ENCODE assay signal across 1 cellular context in the genomic region with DNA sequence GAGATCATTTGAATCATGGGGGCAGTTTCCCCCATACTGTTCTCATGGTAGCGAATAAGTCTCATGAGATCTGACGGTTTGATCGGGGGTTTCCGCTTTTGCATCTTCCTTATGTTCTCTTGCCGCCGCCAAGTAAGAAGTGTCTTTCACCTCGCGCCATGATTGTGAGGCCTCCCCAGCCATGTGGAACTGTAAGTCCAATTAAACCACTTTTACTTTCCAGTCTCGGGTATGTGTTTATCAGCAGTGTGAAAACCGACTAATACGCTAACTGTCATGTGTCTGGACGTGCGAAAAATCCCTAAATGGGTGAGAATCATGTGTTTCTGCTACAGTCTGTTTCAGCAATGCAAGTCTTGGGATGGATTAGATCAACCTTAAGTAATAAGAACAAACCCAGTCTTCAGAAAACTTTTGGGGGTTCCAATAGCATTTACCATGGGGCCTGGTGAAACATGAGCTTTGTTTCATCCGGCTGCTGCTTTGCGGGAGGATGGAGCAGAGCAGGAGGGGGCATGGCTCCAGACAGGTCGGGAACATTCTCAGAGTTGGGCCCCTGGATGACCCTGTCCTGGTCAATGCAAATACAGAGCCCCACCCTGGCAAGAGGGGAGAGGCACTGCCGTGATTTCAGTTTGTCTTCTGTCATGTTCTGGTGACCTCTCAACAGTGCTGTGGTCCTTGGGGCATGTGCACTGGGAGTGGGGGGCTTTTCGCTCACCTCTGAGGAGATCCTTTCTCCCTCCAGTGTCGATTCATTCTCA.
TF ChIP-seq lines count a peak whose summit lies in the region.

No MANE protein-coding gene starts in this region.

TF ChIP-seq in GM12878, 131 proteins besides CTCF, POLR2A, EP300 and RAD21 (continues in another document):
- TF ChIP-seq SP1 (IDR thresholded peaks at IDR 0.05; ENCODE audit: low read depth, low read length) (peak; percentile 40), JUND (IDR thresholded peaks at IDR 0.05; ENCODE audit: low read depth, low read length) (peak; percentile 32; the same call in 1 of the 2 replicates), CEBPB (IDR thresholded peaks at IDR 0.05; ENCODE audit: borderline replicate concordance in 1 of 2, low read depth in 2 of 2, low read length in 2 of 2) (peak in 1 of 2 experiments; percentile 30; a peak in 1 of 4 replicates), TARDBP (IDR thresholded peaks at IDR 0.05; ENCODE audit: borderline replicate concordance) (no peak), POU2F2 (IDR thresholded peaks at IDR 0.05; ENCODE audit: borderline replicate concordance, low read depth, low read length) (0 out of 3 replicates have a peak, but pooled peaks have one; percentile 50), YY1 (IDR thresholded peaks at IDR 0.05; ENCODE audit: low read depth, low read length) (peak; percentile 91), SMAD1 (IDR thresholded peaks at IDR 0.05; ENCODE audit: low read depth, partially characterized antibody) (peak; percentile 89), BACH1 (IDR thresholded peaks at IDR 0.05; ENCODE audit: borderline replicate concordance) (peak; percentile 64; the same call in 1 of the 2 replicates), ZBED1 (IDR thresholded peaks at IDR 0.05; ENCODE audit: borderline replicate concordance) (peak; percentile 66; the same call in 1 of the 2 replicates), ATF7 (IDR thresholded peaks at IDR 0.05; ENCODE audit: low read depth) (peak; percentile 92), BHLHE40 (IDR thresholded peaks at IDR 0.05; ENCODE audit: borderline replicate concordance in 1 of 2, low read depth in 2 of 2, low read length in 1 of 2) (peak; percentile 88), IRF4 (IDR thresholded peaks at IDR 0.05; ENCODE audit: low read depth, low read length) (peak; percentile 48; the same call in 1 of the 2 replicates), KLF5 (IDR thresholded peaks at IDR 0.05; ENCODE audit: partially characterized antibody) (no peak), FOXK2 (IDR thresholded peaks at IDR 0.05) (peak; percentile 69), IKZF1 (conservative IDR thresholded peaks at IDR 0.05) (peak; percentile 89)
- TF ChIP-seq, protein P1, sequence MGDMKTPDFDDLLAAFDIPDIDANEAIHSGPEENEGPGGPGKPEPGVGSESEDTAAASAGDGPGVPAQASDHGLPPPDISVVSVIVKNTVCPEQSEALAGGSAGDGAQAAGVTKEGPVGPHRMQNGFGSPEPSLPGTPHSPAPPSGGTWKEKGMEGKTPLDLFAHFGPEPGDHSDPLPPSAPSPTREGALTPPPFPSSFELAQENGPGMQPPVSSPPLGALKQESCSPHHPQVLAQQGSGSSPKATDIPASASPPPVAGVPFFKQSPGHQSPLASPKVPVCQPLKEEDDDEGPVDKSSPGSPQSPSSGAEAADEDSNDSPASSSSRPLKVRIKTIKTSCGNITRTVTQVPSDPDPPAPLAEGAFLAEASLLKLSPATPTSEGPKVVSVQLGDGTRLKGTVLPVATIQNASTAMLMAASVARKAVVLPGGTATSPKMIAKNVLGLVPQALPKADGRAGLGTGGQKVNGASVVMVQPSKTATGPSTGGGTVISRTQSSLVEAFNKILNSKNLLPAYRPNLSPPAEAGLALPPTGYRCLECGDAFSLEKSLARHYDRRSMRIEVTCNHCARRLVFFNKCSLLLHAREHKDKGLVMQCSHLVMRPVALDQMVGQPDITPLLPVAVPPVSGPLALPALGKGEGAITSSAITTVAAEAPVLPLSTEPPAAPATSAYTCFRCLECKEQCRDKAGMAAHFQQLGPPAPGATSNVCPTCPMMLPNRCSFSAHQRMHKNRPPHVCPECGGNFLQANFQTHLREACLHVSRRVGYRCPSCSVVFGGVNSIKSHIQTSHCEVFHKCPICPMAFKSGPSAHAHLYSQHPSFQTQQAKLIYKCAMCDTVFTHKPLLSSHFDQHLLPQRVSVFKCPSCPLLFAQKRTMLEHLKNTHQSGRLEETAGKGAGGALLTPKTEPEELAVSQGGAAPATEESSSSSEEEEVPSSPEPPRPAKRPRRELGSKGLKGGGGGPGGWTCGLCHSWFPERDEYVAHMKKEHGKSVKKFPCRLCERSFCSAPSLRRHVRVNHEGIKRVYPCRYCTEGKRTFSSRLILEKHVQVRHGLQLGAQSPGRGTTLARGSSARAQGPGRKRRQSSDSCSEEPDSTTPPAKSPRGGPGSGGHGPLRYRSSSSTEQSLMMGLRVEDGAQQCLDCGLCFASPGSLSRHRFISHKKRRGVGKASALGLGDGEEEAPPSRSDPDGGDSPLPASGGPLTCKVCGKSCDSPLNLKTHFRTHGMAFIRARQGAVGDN (IDR thresholded peaks at IDR 0.05): peak; percentile 84
- TF ChIP-seq, protein P2, sequence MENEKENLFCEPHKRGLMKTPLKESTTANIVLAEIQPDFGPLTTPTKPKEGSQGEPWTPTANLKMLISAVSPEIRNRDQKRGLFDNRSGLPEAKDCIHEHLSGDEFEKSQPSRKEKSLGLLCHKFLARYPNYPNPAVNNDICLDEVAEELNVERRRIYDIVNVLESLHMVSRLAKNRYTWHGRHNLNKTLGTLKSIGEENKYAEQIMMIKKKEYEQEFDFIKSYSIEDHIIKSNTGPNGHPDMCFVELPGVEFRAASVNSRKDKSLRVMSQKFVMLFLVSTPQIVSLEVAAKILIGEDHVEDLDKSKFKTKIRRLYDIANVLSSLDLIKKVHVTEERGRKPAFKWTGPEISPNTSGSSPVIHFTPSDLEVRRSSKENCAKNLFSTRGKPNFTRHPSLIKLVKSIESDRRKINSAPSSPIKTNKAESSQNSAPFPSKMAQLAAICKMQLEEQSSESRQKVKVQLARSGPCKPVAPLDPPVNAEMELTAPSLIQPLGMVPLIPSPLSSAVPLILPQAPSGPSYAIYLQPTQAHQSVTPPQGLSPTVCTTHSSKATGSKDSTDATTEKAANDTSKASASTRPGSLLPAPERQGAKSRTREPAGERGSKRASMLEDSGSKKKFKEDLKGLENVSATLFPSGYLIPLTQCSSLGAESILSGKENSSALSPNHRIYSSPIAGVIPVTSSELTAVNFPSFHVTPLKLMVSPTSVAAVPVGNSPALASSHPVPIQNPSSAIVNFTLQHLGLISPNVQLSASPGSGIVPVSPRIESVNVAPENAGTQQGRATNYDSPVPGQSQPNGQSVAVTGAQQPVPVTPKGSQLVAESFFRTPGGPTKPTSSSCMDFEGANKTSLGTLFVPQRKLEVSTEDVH (IDR thresholded peaks at IDR 0.05; ENCODE audit: low read depth, partially characterized antibody): peak; percentile 20
- TF ChIP-seq, protein P3, sequence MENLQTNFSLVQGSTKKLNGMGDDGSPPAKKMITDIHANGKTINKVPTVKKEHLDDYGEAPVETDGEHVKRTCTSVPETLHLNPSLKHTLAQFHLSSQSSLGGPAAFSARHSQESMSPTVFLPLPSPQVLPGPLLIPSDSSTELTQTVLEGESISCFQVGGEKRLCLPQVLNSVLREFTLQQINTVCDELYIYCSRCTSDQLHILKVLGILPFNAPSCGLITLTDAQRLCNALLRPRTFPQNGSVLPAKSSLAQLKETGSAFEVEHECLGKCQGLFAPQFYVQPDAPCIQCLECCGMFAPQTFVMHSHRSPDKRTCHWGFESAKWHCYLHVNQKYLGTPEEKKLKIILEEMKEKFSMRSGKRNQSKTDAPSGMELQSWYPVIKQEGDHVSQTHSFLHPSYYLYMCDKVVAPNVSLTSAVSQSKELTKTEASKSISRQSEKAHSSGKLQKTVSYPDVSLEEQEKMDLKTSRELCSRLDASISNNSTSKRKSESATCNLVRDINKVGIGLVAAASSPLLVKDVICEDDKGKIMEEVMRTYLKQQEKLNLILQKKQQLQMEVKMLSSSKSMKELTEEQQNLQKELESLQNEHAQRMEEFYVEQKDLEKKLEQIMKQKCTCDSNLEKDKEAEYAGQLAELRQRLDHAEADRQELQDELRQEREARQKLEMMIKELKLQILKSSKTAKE (IDR thresholded peaks at IDR 0.05; ENCODE audit: low read depth, poor library complexity, severe bottlenecking): peak; percentile 100
- TF ChIP-seq, protein P4, sequence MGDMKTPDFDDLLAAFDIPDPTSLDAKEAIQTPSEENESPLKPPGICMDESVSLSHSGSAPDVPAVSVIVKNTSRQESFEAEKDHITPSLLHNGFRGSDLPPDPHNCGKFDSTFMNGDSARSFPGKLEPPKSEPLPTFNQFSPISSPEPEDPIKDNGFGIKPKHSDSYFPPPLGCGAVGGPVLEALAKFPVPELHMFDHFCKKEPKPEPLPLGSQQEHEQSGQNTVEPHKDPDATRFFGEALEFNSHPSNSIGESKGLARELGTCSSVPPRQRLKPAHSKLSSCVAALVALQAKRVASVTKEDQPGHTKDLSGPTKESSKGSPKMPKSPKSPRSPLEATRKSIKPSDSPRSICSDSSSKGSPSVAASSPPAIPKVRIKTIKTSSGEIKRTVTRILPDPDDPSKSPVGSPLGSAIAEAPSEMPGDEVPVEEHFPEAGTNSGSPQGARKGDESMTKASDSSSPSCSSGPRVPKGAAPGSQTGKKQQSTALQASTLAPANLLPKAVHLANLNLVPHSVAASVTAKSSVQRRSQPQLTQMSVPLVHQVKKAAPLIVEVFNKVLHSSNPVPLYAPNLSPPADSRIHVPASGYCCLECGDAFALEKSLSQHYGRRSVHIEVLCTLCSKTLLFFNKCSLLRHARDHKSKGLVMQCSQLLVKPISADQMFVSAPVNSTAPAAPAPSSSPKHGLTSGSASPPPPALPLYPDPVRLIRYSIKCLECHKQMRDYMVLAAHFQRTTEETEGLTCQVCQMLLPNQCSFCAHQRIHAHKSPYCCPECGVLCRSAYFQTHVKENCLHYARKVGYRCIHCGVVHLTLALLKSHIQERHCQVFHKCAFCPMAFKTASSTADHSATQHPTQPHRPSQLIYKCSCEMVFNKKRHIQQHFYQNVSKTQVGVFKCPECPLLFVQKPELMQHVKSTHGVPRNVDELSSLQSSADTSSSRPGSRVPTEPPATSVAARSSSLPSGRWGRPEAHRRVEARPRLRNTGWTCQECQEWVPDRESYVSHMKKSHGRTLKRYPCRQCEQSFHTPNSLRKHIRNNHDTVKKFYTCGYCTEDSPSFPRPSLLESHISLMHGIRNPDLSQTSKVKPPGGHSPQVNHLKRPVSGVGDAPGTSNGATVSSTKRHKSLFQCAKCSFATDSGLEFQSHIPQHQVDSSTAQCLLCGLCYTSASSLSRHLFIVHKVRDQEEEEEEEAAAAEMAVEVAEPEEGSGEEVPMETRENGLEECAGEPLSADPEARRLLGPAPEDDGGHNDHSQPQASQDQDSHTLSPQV (IDR thresholded peaks at IDR 0.05): no peak; the same call in none of the 2 replicates
- TF ChIP-seq, protein P5, sequence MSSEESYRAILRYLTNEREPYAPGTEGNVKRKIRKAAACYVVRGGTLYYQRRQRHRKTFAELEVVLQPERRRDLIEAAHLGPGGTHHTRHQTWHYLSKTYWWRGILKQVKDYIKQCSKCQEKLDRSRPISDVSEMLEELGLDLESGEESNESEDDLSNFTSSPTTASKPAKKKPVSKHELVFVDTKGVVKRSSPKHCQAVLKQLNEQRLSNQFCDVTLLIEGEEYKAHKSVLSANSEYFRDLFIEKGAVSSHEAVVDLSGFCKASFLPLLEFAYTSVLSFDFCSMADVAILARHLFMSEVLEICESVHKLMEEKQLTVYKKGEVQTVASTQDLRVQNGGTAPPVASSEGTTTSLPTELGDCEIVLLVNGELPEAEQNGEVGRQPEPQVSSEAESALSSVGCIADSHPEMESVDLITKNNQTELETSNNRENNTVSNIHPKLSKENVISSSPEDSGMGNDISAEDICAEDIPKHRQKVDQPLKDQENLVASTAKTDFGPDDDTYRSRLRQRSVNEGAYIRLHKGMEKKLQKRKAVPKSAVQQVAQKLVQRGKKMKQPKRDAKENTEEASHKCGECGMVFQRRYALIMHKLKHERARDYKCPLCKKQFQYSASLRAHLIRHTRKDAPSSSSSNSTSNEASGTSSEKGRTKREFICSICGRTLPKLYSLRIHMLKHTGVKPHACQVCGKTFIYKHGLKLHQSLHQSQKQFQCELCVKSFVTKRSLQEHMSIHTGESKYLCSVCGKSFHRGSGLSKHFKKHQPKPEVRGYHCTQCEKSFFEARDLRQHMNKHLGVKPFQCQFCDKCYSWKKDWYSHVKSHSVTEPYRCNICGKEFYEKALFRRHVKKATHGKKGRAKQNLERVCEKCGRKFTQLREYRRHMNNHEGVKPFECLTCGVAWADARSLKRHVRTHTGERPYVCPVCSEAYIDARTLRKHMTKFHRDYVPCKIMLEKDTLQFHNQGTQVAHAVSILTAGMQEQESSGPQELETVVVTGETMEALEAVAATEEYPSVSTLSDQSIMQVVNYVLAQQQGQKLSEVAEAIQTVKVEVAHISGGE (CRISPR knock-in tag; IDR thresholded peaks at IDR 0.05): no peak
- TF ChIP-seq, protein P6, sequence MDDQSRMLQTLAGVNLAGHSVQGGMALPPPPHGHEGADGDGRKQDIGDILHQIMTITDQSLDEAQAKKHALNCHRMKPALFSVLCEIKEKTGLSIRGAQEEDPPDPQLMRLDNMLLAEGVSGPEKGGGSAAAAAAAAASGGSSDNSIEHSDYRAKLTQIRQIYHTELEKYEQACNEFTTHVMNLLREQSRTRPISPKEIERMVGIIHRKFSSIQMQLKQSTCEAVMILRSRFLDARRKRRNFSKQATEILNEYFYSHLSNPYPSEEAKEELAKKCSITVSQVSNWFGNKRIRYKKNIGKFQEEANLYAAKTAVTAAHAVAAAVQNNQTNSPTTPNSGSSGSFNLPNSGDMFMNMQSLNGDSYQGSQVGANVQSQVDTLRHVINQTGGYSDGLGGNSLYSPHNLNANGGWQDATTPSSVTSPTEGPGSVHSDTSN (IDR thresholded peaks at IDR 0.05; ENCODE audit: insufficient replicate concordance, low read depth, low read length): no peak
- TF ChIP-seq, protein P7, sequence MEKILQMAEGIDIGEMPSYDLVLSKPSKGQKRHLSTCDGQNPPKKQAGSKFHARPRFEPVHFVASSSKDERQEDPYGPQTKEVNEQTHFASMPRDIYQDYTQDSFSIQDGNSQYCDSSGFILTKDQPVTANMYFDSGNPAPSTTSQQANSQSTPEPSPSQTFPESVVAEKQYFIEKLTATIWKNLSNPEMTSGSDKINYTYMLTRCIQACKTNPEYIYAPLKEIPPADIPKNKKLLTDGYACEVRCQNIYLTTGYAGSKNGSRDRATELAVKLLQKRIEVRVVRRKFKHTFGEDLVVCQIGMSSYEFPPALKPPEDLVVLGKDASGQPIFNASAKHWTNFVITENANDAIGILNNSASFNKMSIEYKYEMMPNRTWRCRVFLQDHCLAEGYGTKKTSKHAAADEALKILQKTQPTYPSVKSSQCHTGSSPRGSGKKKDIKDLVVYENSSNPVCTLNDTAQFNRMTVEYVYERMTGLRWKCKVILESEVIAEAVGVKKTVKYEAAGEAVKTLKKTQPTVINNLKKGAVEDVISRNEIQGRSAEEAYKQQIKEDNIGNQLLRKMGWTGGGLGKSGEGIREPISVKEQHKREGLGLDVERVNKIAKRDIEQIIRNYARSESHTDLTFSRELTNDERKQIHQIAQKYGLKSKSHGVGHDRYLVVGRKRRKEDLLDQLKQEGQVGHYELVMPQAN (conservative IDR thresholded peaks at IDR 0.05): no peak
